ENCODE assay signal across 2 cellular contexts in the genomic region with DNA sequence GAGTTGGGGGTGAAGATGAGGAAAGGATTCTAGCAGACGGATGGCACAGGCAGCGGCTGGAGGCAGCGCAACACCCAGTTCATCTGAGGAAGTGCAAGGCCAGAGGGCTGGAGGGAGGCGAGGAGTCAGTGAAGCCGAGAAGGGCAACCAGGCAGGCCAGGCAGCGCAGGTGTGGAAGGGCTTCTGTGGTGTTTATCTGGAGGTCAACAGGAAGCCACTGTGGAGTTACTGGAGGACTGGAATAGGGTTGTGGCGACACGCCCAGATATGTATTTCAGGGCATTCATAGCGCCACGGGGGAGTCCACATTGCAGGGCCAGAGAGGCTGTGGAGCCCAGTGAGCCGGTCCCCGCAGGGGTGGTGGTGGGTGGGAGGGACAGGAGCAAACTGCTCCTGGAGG.
TF ChIP-seq lines count a peak whose summit lies in the region.

No MANE protein-coding gene starts in this region.

TF ChIP-seq in K562, 482 proteins besides CTCF, POLR2A, EP300 and RAD21:
- TF ChIP-seq NKRF (IDR thresholded peaks at IDR 0.05; ENCODE audit: borderline replicate concordance), result no peak
- TF ChIP-seq, protein P1, sequence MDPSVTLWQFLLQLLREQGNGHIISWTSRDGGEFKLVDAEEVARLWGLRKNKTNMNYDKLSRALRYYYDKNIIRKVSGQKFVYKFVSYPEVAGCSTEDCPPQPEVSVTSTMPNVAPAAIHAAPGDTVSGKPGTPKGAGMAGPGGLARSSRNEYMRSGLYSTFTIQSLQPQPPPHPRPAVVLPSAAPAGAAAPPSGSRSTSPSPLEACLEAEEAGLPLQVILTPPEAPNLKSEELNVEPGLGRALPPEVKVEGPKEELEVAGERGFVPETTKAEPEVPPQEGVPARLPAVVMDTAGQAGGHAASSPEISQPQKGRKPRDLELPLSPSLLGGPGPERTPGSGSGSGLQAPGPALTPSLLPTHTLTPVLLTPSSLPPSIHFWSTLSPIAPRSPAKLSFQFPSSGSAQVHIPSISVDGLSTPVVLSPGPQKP (CRISPR knock-in tag; IDR thresholded peaks at IDR 0.05), result no peak
- TF ChIP-seq RBM34 (IDR thresholded peaks at IDR 0.05; ENCODE audit: borderline replicate concordance, insufficient read depth, low read length), result no peak
- TF ChIP-seq DIDO1 (tag; IDR thresholded peaks at IDR 0.05; ENCODE audit: low read depth), result no peak
- TF ChIP-seq CBX1 (IDR thresholded peaks at IDR 0.05; ENCODE audit: low read depth), result no peak
- TF ChIP-seq NRF1 (conservative IDR thresholded peaks at IDR 0.05 in 1 of 2, IDR thresholded peaks at IDR 0.05 in 1 of 2), result peak; percentile 19 to 35; a peak in 2 of 4 replicates
- TF ChIP-seq, protein P2, sequence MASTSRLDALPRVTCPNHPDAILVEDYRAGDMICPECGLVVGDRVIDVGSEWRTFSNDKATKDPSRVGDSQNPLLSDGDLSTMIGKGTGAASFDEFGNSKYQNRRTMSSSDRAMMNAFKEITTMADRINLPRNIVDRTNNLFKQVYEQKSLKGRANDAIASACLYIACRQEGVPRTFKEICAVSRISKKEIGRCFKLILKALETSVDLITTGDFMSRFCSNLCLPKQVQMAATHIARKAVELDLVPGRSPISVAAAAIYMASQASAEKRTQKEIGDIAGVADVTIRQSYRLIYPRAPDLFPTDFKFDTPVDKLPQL (IDR thresholded peaks at IDR 0.05; ENCODE audit: extremely low read depth, insufficient read length), result no peak
- TF ChIP-seq ZNF639 (CRISPR knock-in tag; conservative IDR thresholded peaks at IDR 0.05 in 1 of 2, IDR thresholded peaks at IDR 0.05 in 1 of 2), result no peak
- no peak for TF ChIP-seq NFRKB (IDR thresholded peaks at IDR 0.05; ENCODE audit: low read depth)
- peak; percentile 46; the same call in 1 of the 2 replicates for TF ChIP-seq SPI1 (IDR thresholded peaks at IDR 0.05; ENCODE audit: borderline replicate concordance, low read depth, low read length)
- no peak for TF ChIP-seq NELFE (IDR thresholded peaks at IDR 0.05; ENCODE audit: insufficient read depth, insufficient read length)
- TF ChIP-seq, protein P3, sequence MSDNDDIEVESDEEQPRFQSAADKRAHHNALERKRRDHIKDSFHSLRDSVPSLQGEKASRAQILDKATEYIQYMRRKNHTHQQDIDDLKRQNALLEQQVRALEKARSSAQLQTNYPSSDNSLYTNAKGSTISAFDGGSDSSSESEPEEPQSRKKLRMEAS (CRISPR knock-in tag; IDR thresholded peaks at IDR 0.05), result 0 out of 2 replicates have a peak, but pooled peaks have one; percentile 9
- TF ChIP-seq LEF1 (IDR thresholded peaks at IDR 0.05), result no peak
- no peak for TF ChIP-seq L3MBTL2 (IDR thresholded peaks at IDR 0.05)

TF ChIP-seq in neural cell, 6 proteins besides CTCF, POLR2A, EP300 and RAD21:
- TF ChIP-seq, protein P4, sequence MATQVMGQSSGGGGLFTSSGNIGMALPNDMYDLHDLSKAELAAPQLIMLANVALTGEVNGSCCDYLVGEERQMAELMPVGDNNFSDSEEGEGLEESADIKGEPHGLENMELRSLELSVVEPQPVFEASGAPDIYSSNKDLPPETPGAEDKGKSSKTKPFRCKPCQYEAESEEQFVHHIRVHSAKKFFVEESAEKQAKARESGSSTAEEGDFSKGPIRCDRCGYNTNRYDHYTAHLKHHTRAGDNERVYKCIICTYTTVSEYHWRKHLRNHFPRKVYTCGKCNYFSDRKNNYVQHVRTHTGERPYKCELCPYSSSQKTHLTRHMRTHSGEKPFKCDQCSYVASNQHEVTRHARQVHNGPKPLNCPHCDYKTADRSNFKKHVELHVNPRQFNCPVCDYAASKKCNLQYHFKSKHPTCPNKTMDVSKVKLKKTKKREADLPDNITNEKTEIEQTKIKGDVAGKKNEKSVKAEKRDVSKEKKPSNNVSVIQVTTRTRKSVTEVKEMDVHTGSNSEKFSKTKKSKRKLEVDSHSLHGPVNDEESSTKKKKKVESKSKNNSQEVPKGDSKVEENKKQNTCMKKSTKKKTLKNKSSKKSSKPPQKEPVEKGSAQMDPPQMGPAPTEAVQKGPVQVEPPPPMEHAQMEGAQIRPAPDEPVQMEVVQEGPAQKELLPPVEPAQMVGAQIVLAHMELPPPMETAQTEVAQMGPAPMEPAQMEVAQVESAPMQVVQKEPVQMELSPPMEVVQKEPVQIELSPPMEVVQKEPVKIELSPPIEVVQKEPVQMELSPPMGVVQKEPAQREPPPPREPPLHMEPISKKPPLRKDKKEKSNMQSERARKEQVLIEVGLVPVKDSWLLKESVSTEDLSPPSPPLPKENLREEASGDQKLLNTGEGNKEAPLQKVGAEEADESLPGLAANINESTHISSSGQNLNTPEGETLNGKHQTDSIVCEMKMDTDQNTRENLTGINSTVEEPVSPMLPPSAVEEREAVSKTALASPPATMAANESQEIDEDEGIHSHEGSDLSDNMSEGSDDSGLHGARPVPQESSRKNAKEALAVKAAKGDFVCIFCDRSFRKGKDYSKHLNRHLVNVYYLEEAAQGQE (IDR thresholded peaks at IDR 0.05; ENCODE audit: borderline replicate concordance), result no peak
- no peak for TF ChIP-seq MXI1 (conservative IDR thresholded peaks at IDR 0.05; ENCODE audit: poor library complexity, severe bottlenecking)
- TF ChIP-seq TAF1 (IDR thresholded peaks at IDR 0.05; ENCODE audit: low read depth), result no peak
- TF ChIP-seq SMC3 (conservative IDR thresholded peaks at IDR 0.05; ENCODE audit: poor library complexity), result no peak
- no peak for TF ChIP-seq EZH2 (IDR thresholded peaks at IDR 0.05; ENCODE audit: borderline replicate concordance, insufficient read depth, low read length, poor library complexity, severe bottlenecking)
- TF ChIP-seq POLR2AphosphoS5 (IDR thresholded peaks at IDR 0.05), result no peak
TF ChIP-seq in neural cell: peak in this region for 0.
